ENCODE assay signal across 1 cellular context in genomic region chr20:23311932-23312331, GRCh38.
TF ChIP-seq lines count a peak whose summit lies in the region.

No MANE protein-coding gene starts in this region.

TF ChIP-seq in K562, 482 proteins besides CTCF, POLR2A, EP300 and RAD21 (continued from another document and continues in another):
- no peak for TF ChIP-seq XRCC5 (IDR thresholded peaks at IDR 0.05; ENCODE audit: low read depth, low read length)
- TF ChIP-seq LEF1 (IDR thresholded peaks at IDR 0.05): no peak
- TF ChIP-seq ZNF280B (CRISPR knock-in tag; IDR thresholded peaks at IDR 0.05): no peak
- TF ChIP-seq KAT8 (IDR thresholded peaks at IDR 0.05; ENCODE audit: low read depth): no peak
- no peak for TF ChIP-seq PHB2 (IDR thresholded peaks at IDR 0.05; ENCODE audit: low read depth)
- no peak for TF ChIP-seq ZNF280A (IDR thresholded peaks at IDR 0.05; ENCODE audit: low read depth, partially characterized antibody)
- TF ChIP-seq ZNF41 (CRISPR knock-in tag; conservative IDR thresholded peaks at IDR 0.05): no peak
- TF ChIP-seq CHCHD3 (CRISPR knock-in tag; IDR thresholded peaks at IDR 0.05): no peak
- TF ChIP-seq, protein P1, sequence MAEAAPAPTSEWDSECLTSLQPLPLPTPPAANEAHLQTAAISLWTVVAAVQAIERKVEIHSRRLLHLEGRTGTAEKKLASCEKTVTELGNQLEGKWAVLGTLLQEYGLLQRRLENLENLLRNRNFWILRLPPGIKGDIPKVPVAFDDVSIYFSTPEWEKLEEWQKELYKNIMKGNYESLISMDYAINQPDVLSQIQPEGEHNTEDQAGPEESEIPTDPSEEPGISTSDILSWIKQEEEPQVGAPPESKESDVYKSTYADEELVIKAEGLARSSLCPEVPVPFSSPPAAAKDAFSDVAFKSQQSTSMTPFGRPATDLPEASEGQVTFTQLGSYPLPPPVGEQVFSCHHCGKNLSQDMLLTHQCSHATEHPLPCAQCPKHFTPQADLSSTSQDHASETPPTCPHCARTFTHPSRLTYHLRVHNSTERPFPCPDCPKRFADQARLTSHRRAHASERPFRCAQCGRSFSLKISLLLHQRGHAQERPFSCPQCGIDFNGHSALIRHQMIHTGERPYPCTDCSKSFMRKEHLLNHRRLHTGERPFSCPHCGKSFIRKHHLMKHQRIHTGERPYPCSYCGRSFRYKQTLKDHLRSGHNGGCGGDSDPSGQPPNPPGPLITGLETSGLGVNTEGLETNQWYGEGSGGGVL (CRISPR knock-in tag; IDR thresholded peaks at IDR 0.05): no peak
- TF ChIP-seq TAL1 (IDR thresholded peaks at IDR 0.05): peak; percentile 85
- TF ChIP-seq ZNF444 (CRISPR knock-in tag; IDR thresholded peaks at IDR 0.05): no peak
- no peak for TF ChIP-seq ZNF518B (CRISPR knock-in tag; IDR thresholded peaks at IDR 0.05)
- no peak for TF ChIP-seq RBM17 (IDR thresholded peaks at IDR 0.05; ENCODE audit: borderline replicate concordance, low read depth, low read length)
- TF ChIP-seq ZNF121 (CRISPR knock-in tag; conservative IDR thresholded peaks at IDR 0.05): no peak
- TF ChIP-seq KDM5B (IDR thresholded peaks at IDR 0.05; ENCODE audit: insufficient replicate concordance, low read depth, low read length): no peak
- no peak for TF ChIP-seq THRA (IDR thresholded peaks at IDR 0.05)
- no peak for TF ChIP-seq ZZZ3 (IDR thresholded peaks at IDR 0.05)
- no peak for TF ChIP-seq ELF1 (tag; IDR thresholded peaks at IDR 0.05)
- TF ChIP-seq ZNF436 (CRISPR knock-in tag; IDR thresholded peaks at IDR 0.05): no peak
- peak; percentile 91 for TF ChIP-seq PKNOX1 (IDR thresholded peaks at IDR 0.05)
- TF ChIP-seq SMAD4 (CRISPR knock-in tag; conservative IDR thresholded peaks at IDR 0.05): peak; percentile 74
- TF ChIP-seq CBX8 (IDR thresholded peaks at IDR 0.05; ENCODE audit: borderline replicate concordance, extremely low read depth, low read depth, low read length, poor library complexity, severe bottlenecking): no peak
- TF ChIP-seq, protein P2, sequence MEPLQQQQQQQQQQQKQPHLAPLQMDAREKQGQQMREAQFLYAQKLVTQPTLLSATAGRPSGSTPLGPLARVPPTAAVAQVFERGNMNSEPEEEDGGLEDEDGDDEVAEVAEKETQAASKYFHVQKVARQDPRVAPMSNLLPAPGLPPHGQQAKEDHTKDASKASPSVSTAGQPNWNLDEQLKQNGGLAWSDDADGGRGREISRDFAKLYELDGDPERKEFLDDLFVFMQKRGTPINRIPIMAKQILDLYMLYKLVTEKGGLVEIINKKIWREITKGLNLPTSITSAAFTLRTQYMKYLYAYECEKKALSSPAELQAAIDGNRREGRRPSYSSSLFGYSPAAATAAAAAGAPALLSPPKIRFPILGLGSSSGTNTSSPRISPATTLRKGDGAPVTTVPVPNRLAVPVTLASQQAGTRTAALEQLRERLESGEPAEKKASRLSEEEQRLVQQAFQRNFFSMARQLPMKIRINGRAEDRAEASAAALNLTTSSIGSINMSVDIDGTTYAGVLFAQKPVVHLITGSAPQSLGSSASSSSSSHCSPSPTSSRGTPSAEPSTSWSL (CRISPR knock-in tag; IDR thresholded peaks at IDR 0.05; ENCODE audit: borderline replicate concordance): no peak
- TF ChIP-seq ARID1B (IDR thresholded peaks at IDR 0.05): peak; percentile 88
- peak; percentile 64 to 87; a peak in 3 of 4 replicates for TF ChIP-seq RCOR1 (IDR thresholded peaks at IDR 0.05; ENCODE audit: borderline replicate concordance in 1 of 2, low read depth in 2 of 2, low read length in 2 of 2)
- TF ChIP-seq SAP30 (IDR thresholded peaks at IDR 0.05; ENCODE audit: borderline replicate concordance, insufficient read depth, low read depth, low read length, poor library complexity, severe bottlenecking): no peak
- TF ChIP-seq NR2F6 (CRISPR knock-in tag; IDR thresholded peaks at IDR 0.05): no peak
- TF ChIP-seq RB1 (IDR thresholded peaks at IDR 0.05; ENCODE audit: low read depth): no peak
- TF ChIP-seq NR2C1 (IDR thresholded peaks at IDR 0.05): no peak
- no peak for TF ChIP-seq NR2C1 (tag; IDR thresholded peaks at IDR 0.05)
- no peak for TF ChIP-seq HBP1 (CRISPR knock-in tag; IDR thresholded peaks at IDR 0.05)
- no peak for TF ChIP-seq IRF2 (CRISPR knock-in tag; IDR thresholded peaks at IDR 0.05)
- peak in 1 of 2 experiments; percentile 70; a peak in 2 of 4 replicates for TF ChIP-seq TBL1XR1 (IDR thresholded peaks at IDR 0.05; ENCODE audit: low read length in 2 of 2)
- TF ChIP-seq CTCFL (IDR thresholded peaks at IDR 0.05; ENCODE audit: borderline replicate concordance, insufficient read depth, low read depth, low read length, poor library complexity, severe bottlenecking): no peak
- TF ChIP-seq NCOA1 (IDR thresholded peaks at IDR 0.05; ENCODE audit: low read depth): 0 out of 2 replicates have a peak, but pooled peaks have one; percentile 33
- TF ChIP-seq, protein P3, sequence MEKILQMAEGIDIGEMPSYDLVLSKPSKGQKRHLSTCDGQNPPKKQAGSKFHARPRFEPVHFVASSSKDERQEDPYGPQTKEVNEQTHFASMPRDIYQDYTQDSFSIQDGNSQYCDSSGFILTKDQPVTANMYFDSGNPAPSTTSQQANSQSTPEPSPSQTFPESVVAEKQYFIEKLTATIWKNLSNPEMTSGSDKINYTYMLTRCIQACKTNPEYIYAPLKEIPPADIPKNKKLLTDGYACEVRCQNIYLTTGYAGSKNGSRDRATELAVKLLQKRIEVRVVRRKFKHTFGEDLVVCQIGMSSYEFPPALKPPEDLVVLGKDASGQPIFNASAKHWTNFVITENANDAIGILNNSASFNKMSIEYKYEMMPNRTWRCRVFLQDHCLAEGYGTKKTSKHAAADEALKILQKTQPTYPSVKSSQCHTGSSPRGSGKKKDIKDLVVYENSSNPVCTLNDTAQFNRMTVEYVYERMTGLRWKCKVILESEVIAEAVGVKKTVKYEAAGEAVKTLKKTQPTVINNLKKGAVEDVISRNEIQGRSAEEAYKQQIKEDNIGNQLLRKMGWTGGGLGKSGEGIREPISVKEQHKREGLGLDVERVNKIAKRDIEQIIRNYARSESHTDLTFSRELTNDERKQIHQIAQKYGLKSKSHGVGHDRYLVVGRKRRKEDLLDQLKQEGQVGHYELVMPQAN (IDR thresholded peaks at IDR 0.05; ENCODE audit: borderline replicate concordance): no peak
- peak; percentile 28; the same call in 1 of the 2 replicates for TF ChIP-seq ATF7 (IDR thresholded peaks at IDR 0.05)
- TF ChIP-seq STAT5A (IDR thresholded peaks at IDR 0.05; ENCODE audit: borderline replicate concordance, low read length): 0 out of 2 replicates have a peak, but pooled peaks have one; percentile 45
- no peak for TF ChIP-seq NELFE (IDR thresholded peaks at IDR 0.05; ENCODE audit: insufficient read depth, insufficient read length)
- no peak for TF ChIP-seq YY1 (IDR thresholded peaks at IDR 0.05; ENCODE audit: borderline replicate concordance in 1 of 3, control insufficient read depth in 1 of 3, extremely low read depth in 1 of 3, insufficient read depth in 3 of 3, insufficient read length in 1 of 3, insufficient replicate concordance in 2 of 3, low read depth in 1 of 3, low read length in 2 of 3)
- TF ChIP-seq FOSL1 (tag; conservative IDR thresholded peaks at IDR 0.05): peak; percentile 65
- TF ChIP-seq STAG1 (CRISPR knock-in tag; IDR thresholded peaks at IDR 0.05; ENCODE audit: borderline replicate concordance): no peak
- TF ChIP-seq ZC3H8 (IDR thresholded peaks at IDR 0.05): no peak
- TF ChIP-seq POU5F1 (IDR thresholded peaks at IDR 0.05; ENCODE audit: borderline replicate concordance, low read depth, low read length, partially characterized antibody): no peak
